19 cellular contexts compared by ENCODE assay signal in genomic region chr2:191968151-191968550, GRCh38.
DNase-seq lines count a peak whose midpoint lies in the region; TF ChIP-seq lines count a peak whose summit lies in the region.
"Had no signal": no experiment of that assay in that cellular context is flagged by ENCODE, and none has a peak within 500 bp of the region (broad histone marks: within the 10 kb centered on the region; RNA-seq: fewer than 3 reads in every experiment).

No MANE protein-coding gene starts in this region.

- DNase-seq in NCI-H2081 (lab: John Stamatoyannopoulos, UW) (peak; percentile 17 to 33), NCI-H2081 treated with DMSO at 0.1 percent for 48 hours (lab: John Stamatoyannopoulos, UW) (no peak), NCI-H146 (lab: John Stamatoyannopoulos, UW) (peak; percentile 68), NCI-H774 (lab: John Stamatoyannopoulos, UW) (peak; percentile 2), GM10248 (ENCODE audit: extremely low spot score) (no peak), mucosa of gallbladder (ENCODE audit: low spot score) (no peak)
- DNase-seq: 8988T; ACHN; AML-193; BE2C; Calu3; CD4-positive, alpha-beta T cell; CD8-positive, alpha-beta memory T cell; DMS53; DMS79 treated with DMSO at 0.1 percent for 48 hours; GF-D8; GM23248; H7; HCEC 1CT had no signal

- POLR2A ChIA-PET in GM10248 (lab: Yijun Ruan, JAX): no interaction called here

- CTCF ChIA-PET in GM10248 (lab: Yijun Ruan, JAX): interaction anchor here (1.4 kb wide), 1 partner anchor 12 kb away, joined by 3 read pairs; no protein-coding TSS in a partner anchor

- TF ChIP-seq CTCF in GM10248 (IDR thresholded peaks at IDR 0.05; ENCODE audit: control extremely low read depth, extremely low read depth, low read depth, missing control alignments): no peak

Comparison
In these comparisons a context has a peak if more than half of its experiments do, and no peak if none do; other contexts are left out.
1. DNase-seq: peak in NCI-H2081 (2 of 2), NCI-H146 (single experiment) and NCI-H774 (single experiment); none in NCI-H2081 treated with DMSO at 0.1 percent for 48 hours (single experiment), GM10248 (single experiment) and mucosa of gallbladder (single experiment).